ENCODE assay signal across 28 cellular contexts in the genomic region with DNA sequence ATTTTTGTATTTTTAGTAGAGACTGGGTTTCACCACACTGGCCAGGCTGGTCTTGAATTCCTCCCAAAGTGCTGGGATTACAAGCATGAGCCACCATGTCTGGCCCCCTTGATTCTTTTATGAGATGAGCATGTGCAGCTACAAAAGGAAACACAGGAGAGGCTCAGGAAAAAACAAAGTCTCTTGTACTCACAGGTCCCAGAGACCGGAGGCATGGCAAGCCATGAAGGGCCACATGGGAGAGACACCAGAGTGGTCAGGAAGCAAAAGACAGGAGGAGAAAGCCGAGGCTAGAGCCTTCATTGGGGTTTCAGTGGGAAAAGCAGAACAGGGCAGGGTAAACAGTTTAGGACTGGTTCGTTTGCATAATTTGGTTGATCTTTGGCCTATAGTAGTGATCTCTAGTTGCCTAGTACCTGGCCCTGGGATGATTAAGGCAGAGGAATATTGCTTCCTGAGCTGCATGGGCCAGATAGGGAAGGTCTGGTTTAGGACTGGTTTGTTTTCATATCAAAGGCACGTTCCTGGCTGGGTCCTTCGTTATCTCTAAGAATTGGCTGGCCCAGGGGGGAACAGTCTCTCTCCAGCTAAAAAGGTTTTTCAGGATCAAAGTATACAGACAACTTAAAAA. TPM values are rescaled to one million over a fixed set of nuclear protein-coding genes. Genes with fewer than 3 reads are reported as not detected.
"Had no signal": no experiment of that assay in that cellular context is flagged by ENCODE, and none has a peak within 500 bp of the region (broad histone marks: within the 10 kb centered on the region; RNA-seq: fewer than 3 reads in every experiment).

No MANE protein-coding gene starts in this region.

- H3K36me3 ChIP-seq: cardiac muscle cell, vagina had no signal

- H3K27ac Mint-ChIP-seq: activated CD8-positive, alpha-beta T cell treated with anti-CD3 and anti-CD28 coated beads for 36 hours; activated naive CD4-positive, alpha-beta T cell treated with anti-CD3 and anti-CD28 coated beads, Interleukin-2, amount 50 U/mL, for 24 hours; activated T-helper 1 cell treated with anti-CD3 and anti-CD28 coated beads, Interleukin-12 subunit alpha, Interleukin-12 subunit beta, Interleukin-2, Interleukin-4 antibody, amounts not matched to agents 30 ng/mL and 10 ng/mL and 1 ng/mL, durations not matched to agents 14 hours and 24 hours and 36 hours; nephron progenitor cell; T-helper 1 cell treated with Interleukin-12 subunit alpha and Interleukin-12 subunit beta and Interleukin-4 antibody, amounts not matched to agents 30 μg/mL and 1 μg/mL, for 36 hours; type B pancreatic cell had no signal

- H3K4me3 Mint-ChIP-seq: activated CD4-positive, alpha-beta T cell treated with anti-CD3 and anti-CD28 coated beads, Interleukin-2, amount 10 ng/mL, durations not matched to agents 7 days and 5 days; activated CD8-positive, alpha-beta T cell treated with anti-CD3 and anti-CD28 coated beads for 36 hours; activated naive CD4-positive, alpha-beta T cell treated with anti-CD3 and anti-CD28 coated beads, Interleukin-2, amount 50 U/mL, for 24 hours; activated T-helper 1 cell treated with anti-CD3 and anti-CD28 coated beads, Interleukin-12 subunit alpha, Interleukin-12 subunit beta, Interleukin-2, Interleukin-4 antibody, amounts not matched to agents 30 ng/mL and 10 ng/mL and 1 ng/mL, durations not matched to agents 14 hours and 24 hours and 36 hours; nephron progenitor cell; T-helper 1 cell treated with Interleukin-12 subunit alpha and Interleukin-12 subunit beta and Interleukin-4 antibody, amounts not matched to agents 30 μg/mL and 1 μg/mL, for 36 hours; type B pancreatic cell had no signal

- H3K4me1 ChIP-seq: body of pancreas, foreskin keratinocyte, testis, vagina had no signal

- H3K4me3 ChIP-seq: body of pancreas, cardiac muscle cell, mucosa of descending colon, smooth muscle cell, testis, vagina had no signal

- H3K27me3 ChIP-seq: body of pancreas, cardiac muscle cell, foreskin keratinocyte, testis, vagina had no signal

- DNase-seq: activated CD4-positive, alpha-beta T cell treated with anti-CD3 and anti-CD28 coated beads, Interleukin-2, amount 10 ng/mL, durations not matched to agents 7 days and 5 days; activated CD8-positive, alpha-beta T cell treated with anti-CD3 and anti-CD28 coated beads for 36 hours; activated gamma-delta T cell treated with Interleukin-2 at 50 U/mL for 16 hours; anterior cingulate cortex; body of pancreas; cortex of kidney; foreskin keratinocyte; mucosa of descending colon; nephron progenitor cell; occipital lobe; stimulated activated CD4-positive, alpha-beta T cell treated with anti-CD3 and anti-CD28 coated beads, Interleukin-15, amount 100 ng/mL, for 24 hours; stimulated activated naive CD4-positive, alpha-beta T cell; T1000; testis had no signal

- H3K27ac ChIP-seq: body of pancreas, cardiac muscle cell, foreskin keratinocyte, testis, vagina, VCaP had no signal

- H3K9me3 Mint-ChIP-seq: activated CD4-positive, alpha-beta T cell treated with anti-CD3 and anti-CD28 coated beads, Interleukin-2, amount 10 ng/mL, durations not matched to agents 7 days and 5 days; activated CD8-positive, alpha-beta T cell treated with anti-CD3 and anti-CD28 coated beads for 36 hours; activated naive CD4-positive, alpha-beta T cell treated with anti-CD3 and anti-CD28 coated beads, Interleukin-2, amount 50 U/mL, for 24 hours; activated T-helper 1 cell treated with anti-CD3 and anti-CD28 coated beads, Interleukin-12 subunit alpha, Interleukin-12 subunit beta, Interleukin-2, Interleukin-4 antibody, amounts not matched to agents 30 ng/mL and 10 ng/mL and 1 ng/mL, durations not matched to agents 14 hours and 24 hours and 36 hours; nephron progenitor cell; T-helper 1 cell treated with Interleukin-12 subunit alpha and Interleukin-12 subunit beta and Interleukin-4 antibody, amounts not matched to agents 30 μg/mL and 1 μg/mL, for 36 hours had no signal

- H3K4me2 ChIP-seq: smooth muscle cell had no signal

- H3K36me3 Mint-ChIP-seq: activated naive CD4-positive, alpha-beta T cell treated with anti-CD3 and anti-CD28 coated beads, Interleukin-2, amount 50 U/mL, for 24 hours; type B pancreatic cell had no signal

- H3K9me3 ChIP-seq: body of pancreas, mucosa of descending colon, testis, vagina had no signal

- H3K4me1 Mint-ChIP-seq: activated naive CD4-positive, alpha-beta T cell treated with anti-CD3 and anti-CD28 coated beads, Interleukin-2, amount 50 U/mL, for 24 hours had no signal

- ATAC-seq: activated CD4-positive, CD25-positive, alpha-beta regulatory T cell treated with anti-CD3 and anti-CD28 coated beads, Interleukin-2, amount 50 U/mL, for 24 hours; activated CD8-positive, alpha-beta T cell treated with anti-CD3 and anti-CD28 coated beads for 36 hours; body of pancreas; foreskin keratinocyte; mucosa of descending colon; sciatic nerve had no signal

- H3K27me3 Mint-ChIP-seq: activated naive CD4-positive, alpha-beta T cell treated with anti-CD3 and anti-CD28 coated beads, Interleukin-2, amount 50 U/mL, for 24 hours had no signal

RNA-seq across cellular contexts. Expression of gene PRND, which starts 48.2 kb away (rescaled TPM):
- total RNA-seq: activated CD4-positive, alpha-beta T cell treated with anti-CD3 and anti-CD28 coated beads, Interleukin-2, amount 10 ng/mL, durations not matched to agents 7 days and 5 days; activated CD8-positive, alpha-beta T cell treated with anti-CD3 and anti-CD28 coated beads for 36 hours; activated T-helper 1 cell treated with anti-CD3 and anti-CD28 coated beads, Interleukin-12 subunit alpha, Interleukin-12 subunit beta, Interleukin-2, Interleukin-4 antibody, amounts not matched to agents 30 ng/mL and 10 ng/mL and 1 ng/mL, durations not matched to agents 14 hours and 24 hours and 36 hours; body of pancreas; epithelial cell of proximal tubule; foreskin keratinocyte; posterior vena cava; renal cortical epithelial cell; smooth muscle cell; vagina had no signal
- polyA plus RNA-seq: cardiac muscle cell, foreskin keratinocyte, liver, smooth muscle cell had no signal
